Comparison of ENCODE assay signal across 20 cellular contexts in genomic region chr1:34796990-34797389, GRCh38. TPM values are rescaled to one million over a fixed set of nuclear protein-coding genes. Genes with fewer than 3 reads are reported as not detected.
DNase-seq lines count a peak whose midpoint lies in the region; ATAC-seq and TF ChIP-seq lines count a peak whose summit lies in the region.
"Had no signal": no experiment of that assay in that cellular context is flagged by ENCODE, and none has a peak within 500 bp of the region (broad histone marks: within the 10 kb centered on the region; RNA-seq: fewer than 3 reads in every experiment).

No MANE protein-coding gene starts in this region.

- CTCF ChIA-PET in WTC11 (lab: Charles Lee): interaction anchor here (0.6 to 2.3 kb wide), 7 partner anchors 9 to 69 kb away, joined by 3 to 27 read pairs (median 8); partner anchors contain the start of gene SMIM12

- intact Hi-C loops in activated CD4-positive, alpha-beta T cell treated with anti-CD3 and anti-CD28 coated beads, Interleukin-2, amount 10 ng/mL, durations not matched to agents 24 days and 14 days (cut with micrococcal nuclease): no loop called here
- intact Hi-C loops in psoas muscle (cut with DNase I): no loop called here

- no peak for TF ChIP-seq CTCF in psoas muscle (IDR thresholded peaks at IDR 0.05)
- TF ChIP-seq CTCF in WTC11 (IDR thresholded peaks at IDR 0.05): no peak

- H3K27ac ChIP-seq in psoas muscle: no peak overlapping the region

- no peaks in the 10 kb centered on the region for H3K4me1 ChIP-seq in psoas muscle

- no peaks in the 10 kb centered on the region for H3K9me3 ChIP-seq in psoas muscle
- H3K9me3 ChIP-seq: thyroid gland had no signal

- H3K27ac Mint-ChIP-seq in activated CD4-positive, alpha-beta T cell treated with anti-CD3 and anti-CD28 coated beads, Interleukin-2, amount 10 ng/mL, durations not matched to agents 24 days and 14 days: no peak overlapping the region
- no peak overlapping the region for H3K27ac Mint-ChIP-seq in WTC11
- H3K27ac Mint-ChIP-seq: activated T-helper 1 cell treated with anti-CD3 and anti-CD28 coated beads, Interleukin-12 subunit alpha, Interleukin-12 subunit beta, Interleukin-2, Interleukin-4 antibody, amounts not matched to agents 30 ng/mL and 10 ng/mL and 1 ng/mL, durations not matched to agents 14 hours and 24 hours and 36 hours; brain; CD8-positive, alpha-beta T cell; endodermal cell had no signal

- peaks cover 6% of the 10 kb centered on the region for H3K27me3 Mint-ChIP-seq in activated CD4-positive, alpha-beta T cell treated with anti-CD3 and anti-CD28 coated beads, Interleukin-2, amount 10 ng/mL, durations not matched to agents 24 days and 14 days
- peaks cover 21% of the 10 kb centered on the region for H3K27me3 Mint-ChIP-seq in WTC11 (ENCODE audit: low read depth)

- peaks cover 16% of the 10 kb centered on the region for H3K4me1 Mint-ChIP-seq in activated CD4-positive, alpha-beta T cell treated with anti-CD3 and anti-CD28 coated beads, Interleukin-2, amount 10 ng/mL, durations not matched to agents 24 days and 14 days
- peaks cover 17% of the 10 kb centered on the region for H3K4me1 Mint-ChIP-seq in WTC11
- H3K4me1 Mint-ChIP-seq: brain had no signal

- H3K36me3 ChIP-seq in psoas muscle (ENCODE audit: insufficient read depth in 1 of 2, low read depth in 1 of 2): peaks cover 0 to 39% of the 10 kb centered on the region in 2 donors
- H3K36me3 ChIP-seq: thyroid gland had no signal

- POLR2A ChIA-PET in WTC11 (lab: Charles Lee): no interaction called here

- no peaks in the 10 kb centered on the region for H3K9me3 Mint-ChIP-seq in activated CD4-positive, alpha-beta T cell treated with anti-CD3 and anti-CD28 coated beads, Interleukin-2, amount 10 ng/mL, durations not matched to agents 24 days and 14 days
- H3K9me3 Mint-ChIP-seq in WTC11: no peaks in the 10 kb centered on the region
- H3K9me3 Mint-ChIP-seq: activated T-helper 1 cell treated with anti-CD3 and anti-CD28 coated beads, Interleukin-12 subunit alpha, Interleukin-12 subunit beta, Interleukin-2, Interleukin-4 antibody, amounts not matched to agents 30 ng/mL and 10 ng/mL and 1 ng/mL, durations not matched to agents 14 hours and 24 hours and 36 hours; brain; CD8-positive, alpha-beta T cell; endodermal cell had no signal

- DNase-seq in activated CD4-positive, alpha-beta T cell treated with anti-CD3 and anti-CD28 coated beads, Interleukin-2, amount 10 ng/mL, durations not matched to agents 24 days and 14 days: peak; percentile 52
- DNase-seq in activated CD4-positive, alpha-beta T cell treated with anti-CD3 and anti-CD28 coated beads for 4 hours: no peak
- DNase-seq in NCI-H526 (lab: John Stamatoyannopoulos, UW) (peak; percentile 70 to 75), psoas muscle (no peak), glomerular visceral epithelial cell (ENCODE audit: extremely low spot score) (no peak), DMS79 treated with DMSO at 0.1 percent for 48 hours (lab: John Stamatoyannopoulos, UW) (no peak), WTC11 (ENCODE audit: low spot score) (no peak)
- DNase-seq: CD8-positive, alpha-beta T cell; endodermal cell; GF-D8; H7; KBM-7; NCI-H1694 treated with DMSO at 0.1 percent for 48 hours; NCI-H748 treated with DMSO at 0.1 percent for 48 hours; small intestine; thyroid gland had no signal

- 81 to 82% (median 82%) methylated on average over 6 of the region's 6 CpGs for WGBS in psoas muscle, 3 donors

- H3K36me3 Mint-ChIP-seq in activated CD4-positive, alpha-beta T cell treated with anti-CD3 and anti-CD28 coated beads, Interleukin-2, amount 10 ng/mL, durations not matched to agents 24 days and 14 days (ENCODE audit: low read depth): no peaks in the 10 kb centered on the region
- H3K36me3 Mint-ChIP-seq in WTC11: no peaks in the 10 kb centered on the region
- H3K36me3 Mint-ChIP-seq: CD8-positive, alpha-beta T cell had no signal

- H3K4me3 ChIP-seq in psoas muscle: peak overlapping the region; percentile 63

- ATAC-seq in GM21390 (IDR thresholded peaks at IDR 0.05; ENCODE audit: unreplicated experiment) (peak; percentile 86), psoas muscle (no peak), WTC11 (no peak)
- ATAC-seq: CD8-positive, alpha-beta T cell had no signal

- no peak overlapping the region for H3K4me3 Mint-ChIP-seq in activated CD4-positive, alpha-beta T cell treated with anti-CD3 and anti-CD28 coated beads, Interleukin-2, amount 10 ng/mL, durations not matched to agents 24 days and 14 days
- no peak overlapping the region for H3K4me3 Mint-ChIP-seq in WTC11
- H3K4me3 Mint-ChIP-seq: activated T-helper 1 cell treated with anti-CD3 and anti-CD28 coated beads, Interleukin-12 subunit alpha, Interleukin-12 subunit beta, Interleukin-2, Interleukin-4 antibody, amounts not matched to agents 30 ng/mL and 10 ng/mL and 1 ng/mL, durations not matched to agents 14 hours and 24 hours and 36 hours; brain; CD8-positive, alpha-beta T cell; endodermal cell had no signal

- H3K27me3 ChIP-seq in psoas muscle (ENCODE audit: insufficient read depth in 3 of 3, low read length in 2 of 3): peaks cover 0 to 4% (median 0%) of the 10 kb centered on the region in 3 donors
- H3K27me3 ChIP-seq: thyroid gland had no signal

TF ChIP-seq in WTC11, 78 proteins besides CTCF, POLR2A, EP300 and RAD21:
- TF ChIP-seq NFATC4 (CRISPR knock-in tag; IDR thresholded peaks at IDR 0.05) (no peak), GTF2I (CRISPR knock-in tag; conservative IDR thresholded peaks at IDR 0.05) (no peak), EMX1 (CRISPR knock-in tag; IDR thresholded peaks at IDR 0.05) (no peak), TCF7 (CRISPR knock-in tag; IDR thresholded peaks at IDR 0.05; ENCODE audit: low read depth) (no peak), ETV6 (CRISPR knock-in tag; IDR thresholded peaks at IDR 0.05) (no peak), ATF3 (CRISPR knock-in tag; conservative IDR thresholded peaks at IDR 0.05) (no peak)
- TF ChIP-seq, protein P1, sequence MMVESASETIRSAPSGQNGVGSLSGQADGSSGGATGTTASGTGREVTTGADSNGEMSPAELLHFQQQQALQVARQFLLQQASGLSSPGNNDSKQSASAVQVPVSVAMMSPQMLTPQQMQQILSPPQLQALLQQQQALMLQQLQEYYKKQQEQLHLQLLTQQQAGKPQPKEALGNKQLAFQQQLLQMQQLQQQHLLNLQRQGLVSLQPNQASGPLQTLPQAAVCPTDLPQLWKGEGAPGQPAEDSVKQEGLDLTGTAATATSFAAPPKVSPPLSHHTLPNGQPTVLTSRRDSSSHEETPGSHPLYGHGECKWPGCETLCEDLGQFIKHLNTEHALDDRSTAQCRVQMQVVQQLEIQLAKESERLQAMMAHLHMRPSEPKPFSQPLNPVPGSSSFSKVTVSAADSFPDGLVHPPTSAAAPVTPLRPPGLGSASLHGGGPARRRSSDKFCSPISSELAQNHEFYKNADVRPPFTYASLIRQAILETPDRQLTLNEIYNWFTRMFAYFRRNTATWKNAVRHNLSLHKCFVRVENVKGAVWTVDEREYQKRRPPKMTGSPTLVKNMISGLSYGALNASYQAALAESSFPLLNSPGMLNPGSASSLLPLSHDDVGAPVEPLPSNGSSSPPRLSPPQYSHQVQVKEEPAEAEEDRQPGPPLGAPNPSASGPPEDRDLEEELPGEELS (CRISPR knock-in tag; IDR thresholded peaks at IDR 0.05): no peak
- TF ChIP-seq, protein P2, sequence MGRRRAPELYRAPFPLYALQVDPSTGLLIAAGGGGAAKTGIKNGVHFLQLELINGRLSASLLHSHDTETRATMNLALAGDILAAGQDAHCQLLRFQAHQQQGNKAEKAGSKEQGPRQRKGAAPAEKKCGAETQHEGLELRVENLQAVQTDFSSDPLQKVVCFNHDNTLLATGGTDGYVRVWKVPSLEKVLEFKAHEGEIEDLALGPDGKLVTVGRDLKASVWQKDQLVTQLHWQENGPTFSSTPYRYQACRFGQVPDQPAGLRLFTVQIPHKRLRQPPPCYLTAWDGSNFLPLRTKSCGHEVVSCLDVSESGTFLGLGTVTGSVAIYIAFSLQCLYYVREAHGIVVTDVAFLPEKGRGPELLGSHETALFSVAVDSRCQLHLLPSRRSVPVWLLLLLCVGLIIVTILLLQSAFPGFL (CRISPR knock-in tag; IDR thresholded peaks at IDR 0.05; ENCODE audit: borderline replicate concordance): no peak

RNA-seq across cellular contexts. Expression of gene GJA4, which starts 4.2 kb away (rescaled TPM):
- not detected in 2 replicates for total RNA-seq in activated CD4-positive, alpha-beta T cell treated with anti-CD3 and anti-CD28 coated beads, Interleukin-2, amount 10 ng/mL, durations not matched to agents 24 days and 14 days
- total RNA-seq in psoas muscle (10 to 100 TPM in 2 of 4 donors, 1 to 10 TPM in 2; 9.1 to 19.7 (median 11.0) TPM), WTC11 (2021) (1.0 to 1.4 TPM (median 1.3 TPM) in 3 replicates)
- 10 to 100 TPM in 2 of 3 donors, 1 to 10 TPM in 1; 9.3 to 13.0 (median 11.6) TPM for polyA plus RNA-seq in psoas muscle
- total RNA-seq: A172; activated T-helper 1 cell treated with anti-CD3 and anti-CD28 coated beads, Interleukin-12 subunit alpha, Interleukin-12 subunit beta, Interleukin-2, Interleukin-4 antibody, amounts not matched to agents 30 ng/mL and 10 ng/mL and 1 ng/mL, durations not matched to agents 14 hours and 24 hours and 36 hours; CD8-positive, alpha-beta T cell had no signal

RNA-seq across cellular contexts. Expression of gene GJB3, which starts 16.0 kb away (rescaled TPM):
- total RNA-seq in activated CD4-positive, alpha-beta T cell treated with anti-CD3 and anti-CD28 coated beads, Interleukin-2, amount 10 ng/mL, durations not matched to agents 24 days and 14 days: not detected in 2 replicates
- total RNA-seq in psoas muscle (not detected), WTC11 (2021) (0.34 to 0.48 TPM (median 0.46 TPM) in 3 replicates)
- under 1 TPM in 2 of 3 donors, not detected in 1; 0.03 TPM for polyA plus RNA-seq in psoas muscle
- total RNA-seq: activated T-helper 1 cell treated with anti-CD3 and anti-CD28 coated beads, Interleukin-12 subunit alpha, Interleukin-12 subunit beta, Interleukin-2, Interleukin-4 antibody, amounts not matched to agents 30 ng/mL and 10 ng/mL and 1 ng/mL, durations not matched to agents 14 hours and 24 hours and 36 hours; CD8-positive, alpha-beta T cell had no signal

RNA-seq across cellular contexts. Expression of gene GJB4, which starts 37.5 kb away (rescaled TPM):
- not detected in 2 replicates for total RNA-seq in activated CD4-positive, alpha-beta T cell treated with anti-CD3 and anti-CD28 coated beads, Interleukin-2, amount 10 ng/mL, durations not matched to agents 24 days and 14 days
- total RNA-seq in psoas muscle (not detected), WTC11 (2021) (0.07 to 0.23 TPM (median 0.09 TPM) in 3 replicates)
- polyA plus RNA-seq in psoas muscle: not detected
- total RNA-seq: A172; activated T-helper 1 cell treated with anti-CD3 and anti-CD28 coated beads, Interleukin-12 subunit alpha, Interleukin-12 subunit beta, Interleukin-2, Interleukin-4 antibody, amounts not matched to agents 30 ng/mL and 10 ng/mL and 1 ng/mL, durations not matched to agents 14 hours and 24 hours and 36 hours; CD8-positive, alpha-beta T cell; H7; thyroid gland had no signal

RNA-seq across cellular contexts. Expression of gene GJB5, which starts 42.1 kb away (rescaled TPM):
- total RNA-seq in activated CD4-positive, alpha-beta T cell treated with anti-CD3 and anti-CD28 coated beads, Interleukin-2, amount 10 ng/mL, durations not matched to agents 24 days and 14 days: not detected in 2 replicates
- total RNA-seq in psoas muscle: not detected
- under 1 TPM in 1 of 3 donors, not detected in 2; 0.03 TPM for polyA plus RNA-seq in psoas muscle
- total RNA-seq in WTC11 (2021): 0.55 to 0.96 TPM (median 0.89 TPM) in 3 replicates
- total RNA-seq: A172; activated T-helper 1 cell treated with anti-CD3 and anti-CD28 coated beads, Interleukin-12 subunit alpha, Interleukin-12 subunit beta, Interleukin-2, Interleukin-4 antibody, amounts not matched to agents 30 ng/mL and 10 ng/mL and 1 ng/mL, durations not matched to agents 14 hours and 24 hours and 36 hours; CD8-positive, alpha-beta T cell; thyroid gland had no signal
- polyA plus RNA-seq: small intestine had no signal

Comparison
In these comparisons a context has a peak if more than half of its experiments do, and no peak if none do; other contexts are left out.
1. DNase-seq: peak in activated CD4-positive, alpha-beta T cell treated with anti-CD3 and anti-CD28 coated beads, Interleukin-2, amount 10 ng/mL, durations not matched to agents 24 days and 14 days (single experiment) and NCI-H526 (2 of 2); none in activated CD4-positive, alpha-beta T cell treated with anti-CD3 and anti-CD28 coated beads for 4 hours (0 of 2), psoas muscle (0 of 2), glomerular visceral epithelial cell (single experiment), DMS79 treated with DMSO at 0.1 percent for 48 hours (single experiment) and WTC11 (single experiment).